In genomic region chr2:19802088-19802806, GRCh38 we compare ENCODE assay signal across 14 cellular contexts.
DNase-seq lines count a peak whose midpoint lies in the region; ATAC-seq and TF ChIP-seq lines count a peak whose summit lies in the region.
"Had no signal": no experiment of that assay in that cellular context is flagged by ENCODE, and none has a peak within 500 bp of the region (broad histone marks: within the 10 kb centered on the region; RNA-seq: fewer than 3 reads in every experiment).

No MANE protein-coding gene starts in this region.

- peak overlapping the region; percentile 21 for H3K27ac ChIP-seq in brain microvascular endothelial cell

- no peak overlapping the region for H3K27ac Mint-ChIP-seq in stimulated activated naive CD8-positive, alpha-beta T cell treated with anti-CD3 and anti-CD28 coated beads, Interleukin-15, amount 100 ng/mL, for 72 hours
- peak overlapping the region; percentile 91 to 98 (median 96) for H3K27ac Mint-ChIP-seq in nephron
- H3K27ac Mint-ChIP-seq in T-cell, result no peak overlapping the region
- H3K27ac Mint-ChIP-seq: activated naive CD4-positive, alpha-beta T cell treated with anti-CD3 and anti-CD28 coated beads, Interleukin-2, amount 50 U/mL, for 72 hours; GM23338; natural killer cell had no signal

- no peaks in the 10 kb centered on the region for H3K9me3 Mint-ChIP-seq in stimulated activated naive CD8-positive, alpha-beta T cell treated with anti-CD3 and anti-CD28 coated beads, Interleukin-15, amount 100 ng/mL, for 72 hours
- H3K9me3 Mint-ChIP-seq in nephron (no peaks in the 10 kb centered on the region), T-cell (no peaks in the 10 kb centered on the region)
- H3K9me3 Mint-ChIP-seq: activated naive CD4-positive, alpha-beta T cell treated with anti-CD3 and anti-CD28 coated beads, Interleukin-2, amount 50 U/mL, for 72 hours; GM23338; natural killer cell had no signal

- H3K27me3 Mint-ChIP-seq in stimulated activated naive CD8-positive, alpha-beta T cell treated with anti-CD3 and anti-CD28 coated beads, Interleukin-15, amount 100 ng/mL, for 72 hours, result no peaks in the 10 kb centered on the region
- H3K27me3 Mint-ChIP-seq in nephron (ENCODE audit: low read depth) (peaks cover 8% of the 10 kb centered on the region), T-cell (peaks cover 8 to 13% of the 10 kb centered on the region in 2 donors)

- H3K36me3 Mint-ChIP-seq in nephron (ENCODE audit: low read depth) (no peaks in the 10 kb centered on the region), T-cell (no peaks in the 10 kb centered on the region)
- H3K36me3 Mint-ChIP-seq: activated naive CD4-positive, alpha-beta T cell treated with anti-CD3 and anti-CD28 coated beads, Interleukin-2, amount 50 U/mL, for 72 hours; natural killer cell had no signal

- CTCF ChIA-PET in T-cell (lab: Charles Lee), result interaction anchor here in 1 of 2 donors (1.0 kb wide), 1 partner anchor 40 kb away, joined by 3 read pairs; no protein-coding TSS in a partner anchor

- DNase-seq in stimulated activated naive CD8-positive, alpha-beta T cell treated with anti-CD3 and anti-CD28 coated beads, Interleukin-15, amount 100 ng/mL, for 72 hours, result no peak
- DNase-seq in stimulated activated naive CD8-positive, alpha-beta T cell treated with anti-CD3 and anti-CD28 coated beads, Interleukin-15, Interleukin-2, amounts not matched to agents 100 U/mL and 50 U/mL, for 24 hours, result no peak
- peak; percentile 43 for DNase-seq in brain microvascular endothelial cell
- DNase-seq in T-cell, result no peak
- DNase-seq in NCI-H2081 treated with DMSO at 0.1 percent for 48 hours (lab: John Stamatoyannopoulos, UW), result no peak
- no peak for DNase-seq in RKO (ENCODE audit: low spot score)
- DNase-seq: foreskin melanocyte, natural killer cell, NCI-H1092, NCI-H69 had no signal

- no peak overlapping the region for H3K4me3 ChIP-seq in brain microvascular endothelial cell (ENCODE audit: low read depth, low read length)
- H3K4me3 ChIP-seq: GM23338 had no signal

- no peaks in the 10 kb centered on the region for H3K4me1 Mint-ChIP-seq in stimulated activated naive CD8-positive, alpha-beta T cell treated with anti-CD3 and anti-CD28 coated beads, Interleukin-15, amount 100 ng/mL, for 72 hours
- H3K4me1 Mint-ChIP-seq in nephron, result peaks cover 16% of the 10 kb centered on the region
- no peaks in the 10 kb centered on the region for H3K4me1 Mint-ChIP-seq in T-cell
- H3K4me1 Mint-ChIP-seq: natural killer cell had no signal

- no peaks in the 10 kb centered on the region for H3K27me3 ChIP-seq in brain microvascular endothelial cell (replicated peaks)

- POLR2A ChIA-PET in T-cell (lab: Charles Lee), result no interaction called here

- TF ChIP-seq CTCF in brain microvascular endothelial cell (IDR thresholded peaks at IDR 0.05; ENCODE audit: low read depth, low read length, missing control alignments) (no peak), nephron (IDR thresholded peaks at IDR 0.05; ENCODE audit: unreplicated experiment in 3 of 3) (no peak)

- in situ Hi-C loops in brain microvascular endothelial cell (cut with HindIII; ENCODE audit: low pct_ligation_motif_present, low sequenced_read_pairs), result no loop called here

- no peaks in the 10 kb centered on the region for H3K36me3 ChIP-seq in brain microvascular endothelial cell (replicated peaks)

- no peak overlapping the region for H3K4me3 Mint-ChIP-seq in stimulated activated naive CD8-positive, alpha-beta T cell treated with anti-CD3 and anti-CD28 coated beads, Interleukin-15, amount 100 ng/mL, for 72 hours
- H3K4me3 Mint-ChIP-seq in nephron (no peak overlapping the region), T-cell (no peak overlapping the region)
- H3K4me3 Mint-ChIP-seq: GM23338, natural killer cell had no signal

- peak; percentile 14 for ATAC-seq in stimulated activated naive CD8-positive, alpha-beta T cell treated with anti-CD3 and anti-CD28 coated beads, Interleukin-15, amount 100 ng/mL, for 72 hours
- ATAC-seq in stimulated activated naive CD8-positive, alpha-beta T cell treated with anti-CD3 and anti-CD28 coated beads, Interleukin-15, Interleukin-2, amounts not matched to agents 100 U/mL and 50 U/mL, for 24 hours, result no peak
- ATAC-seq in T-cell (replicated peaks in 1 of 4) (no peak), HG03571 (IDR thresholded peaks at IDR 0.05; ENCODE audit: unreplicated experiment) (no peak)
- ATAC-seq: activated naive CD4-positive, alpha-beta T cell treated with anti-CD3 and anti-CD28 coated beads, Interleukin-2, amount 50 U/mL, for 72 hours; GM23338; natural killer cell had no signal

Comparison
In these comparisons a context has a peak if more than half of its experiments do, and no peak if none do; other contexts are left out.
1. H3K27ac Mint-ChIP-seq: peak in nephron (3 of 3); none in stimulated activated naive CD8-positive, alpha-beta T cell treated with anti-CD3 and anti-CD28 coated beads, Interleukin-15, amount 100 ng/mL, for 72 hours (0 of 2) and T-cell (0 of 2).